36 cellular contexts compared by ENCODE assay signal in the genomic region with DNA sequence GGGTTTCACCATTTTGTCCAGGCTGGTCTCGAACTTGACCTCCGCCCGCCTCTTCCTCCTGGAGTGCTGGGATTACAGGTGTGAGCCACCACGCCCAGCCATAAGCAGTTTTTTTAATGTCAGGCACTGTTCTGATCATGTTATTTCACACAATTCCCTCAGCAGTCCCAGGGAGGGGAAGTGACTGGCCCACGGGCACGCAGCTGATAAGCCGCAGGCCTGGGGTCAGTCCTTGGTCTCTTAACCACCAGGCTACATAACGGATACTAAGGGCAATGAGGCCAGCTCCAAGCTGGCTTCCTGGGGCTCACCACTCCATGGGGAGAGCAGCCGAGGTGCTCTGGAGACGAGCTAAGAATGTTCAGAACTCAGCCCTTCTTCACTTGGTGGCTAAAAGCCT. TPM values are rescaled to one million over a fixed set of nuclear protein-coding genes. Genes with fewer than 3 reads are reported as not detected.
"Had no signal": no experiment of that assay in that cellular context is flagged by ENCODE, and none has a peak within 500 bp of the region (broad histone marks: within the 10 kb centered on the region; RNA-seq: fewer than 3 reads in every experiment).

No MANE protein-coding gene starts in this region.

- FAIRE-seq: endometrium, endothelial cell of umbilical vein had no signal

- ATAC-seq: activated naive CD4-positive, alpha-beta T cell treated with anti-CD3 and anti-CD28 coated beads, Interleukin-2, amount 50 U/mL, for 72 hours; activated T-cell treated with anti-CD3 and anti-CD28 coated beads, Interleukin-2, amount 50 U/mL, for 72 hours; gastroesophageal sphincter; T-helper 17 cell; WTC11 had no signal

- H3K27ac ChIP-seq: ascending aorta, breast epithelium, cardiac muscle cell, colonic mucosa, epithelial cell of prostate, esophagus squamous epithelium, gastroesophageal sphincter, VCaP had no signal

- DNase-seq: activated CD4-positive, alpha-beta memory T cell treated with anti-CD3 and anti-CD28 coated beads, Interleukin-2, amount 10 ng/mL, durations not matched to agents 7 days and 5 days; activated CD4-positive, alpha-beta T cell treated with anti-CD3 and anti-CD28 coated beads for 1 hour; activated CD4-positive, alpha-beta T cell treated with anti-CD3 and anti-CD28 coated beads for 4 hours; activated CD4-positive, alpha-beta T cell treated with anti-CD3 and anti-CD28 coated beads, Interleukin-2, amount 10 ng/mL, durations not matched to agents 7 days and 5 days; activated CD4-positive, alpha-beta T cell treated with anti-CD3 and anti-CD28 coated beads, Interleukin-2, amount 50 U/mL, for 4 hours; activated CD8-positive, alpha-beta memory T cell treated with anti-CD3 and anti-CD28 coated beads, Interleukin-2, amount 50 U/mL, for 48 hours; activated gamma-delta T cell; activated naive CD4-positive, alpha-beta T cell; activated naive CD4-positive, alpha-beta T cell treated with anti-CD3 and anti-CD28 coated beads, Interleukin-2, amount 10 ng/mL, durations not matched to agents 7 days and 5 days; activated naive CD8-positive, alpha-beta T cell treated with anti-CD3 and anti-CD28 coated beads, Interleukin-2, amount 10 ng/mL, durations not matched to agents 7 days and 5 days; activated T-cell treated with anti-CD3 and anti-CD28 coated beads for 4 hours; activated T-cell treated with anti-CD3 and anti-CD28 coated beads, Interleukin-2, amount 50 U/mL, for 24 hours; activated T-cell treated with anti-CD3 and anti-CD28 coated beads, Interleukin-2, amount 50 U/mL, for 72 hours; central memory CD4-positive, alpha-beta T cell; cerebellar nuclear complex; colonic mucosa; effector CD8-positive, alpha-beta T cell; esophagus squamous epithelium; foreskin melanocyte; T-helper 1 cell; T-helper 17 cell; T1000 had no signal

- H3K36me3 ChIP-seq: breast epithelium, colonic mucosa, esophagus squamous epithelium had no signal

- H3K4me1 ChIP-seq: breast epithelium, colonic mucosa had no signal

- H3K27me3 ChIP-seq: ascending aorta, breast epithelium, cardiac muscle cell, colonic mucosa, esophagus squamous epithelium, gastroesophageal sphincter had no signal

- H3K4me3 ChIP-seq: ascending aorta, breast epithelium, cardiac muscle cell, colonic mucosa, esophagus squamous epithelium, gastroesophageal sphincter had no signal

- H3K9me3 ChIP-seq: ascending aorta, breast epithelium, colonic mucosa, esophagus squamous epithelium, gastroesophageal sphincter had no signal

RNA-seq across cellular contexts. Expression of a gene that starts 27.9 kb away (rescaled TPM):
- total RNA-seq: activated naive CD4-positive, alpha-beta T cell treated with anti-CD3 and anti-CD28 coated beads, Interleukin-2, amount 50 U/mL, for 72 hours; activated T-cell treated with anti-CD3 and anti-CD28 coated beads, Interleukin-2, amount 50 U/mL, for 72 hours; ascending aorta; cardiac muscle cell; dermis microvascular lymphatic vessel endothelial cell; endothelial cell of umbilical vein; fibroblast of lung; fibroblast of villous mesenchyme; glomerular endothelial cell had no signal
- polyA plus RNA-seq: cardiac muscle cell, endothelial cell of umbilical vein, fibroblast of lung had no signal
